Comparison of ENCODE assay signal across 26 cellular contexts in genomic region chr3:40851836-40852235, GRCh38.
"Had no signal": no experiment of that assay in that cellular context is flagged by ENCODE, and none has a peak within 500 bp of the region (broad histone marks: within the 10 kb centered on the region; RNA-seq: fewer than 3 reads in every experiment).

No MANE protein-coding gene starts in this region.

- H3K4me3 Mint-ChIP-seq: mesothelial cell of epicardium, naive B cell had no signal

- H3K4me3 ChIP-seq: coronary artery, dorsolateral prefrontal cortex, esophagus squamous epithelium, gastrocnemius medialis, heart right ventricle, left lung, lower lobe of right lung, mucosa of descending colon had no signal

- DNase-seq: dorsolateral prefrontal cortex; effector CD4-positive, alpha-beta T cell; effector memory CD4-positive, alpha-beta T cell; erythroblast; esophagus squamous epithelium; foreskin fibroblast; foreskin melanocyte; gastrocnemius medialis; glutamatergic neuron; head of caudate nucleus; heart right ventricle; hippocampal formation; left cardiac atrium; left lung; left ventricle myocardium superior; lower lobe of right lung; mesenchymal stem cell; mucosa of descending colon; naive B cell had no signal

- FAIRE-seq: colon, islet of Langerhans, keratinocyte had no signal

- H3K36me3 Mint-ChIP-seq: mesothelial cell of epicardium, naive B cell had no signal

- ATAC-seq: esophagus mucosa, gastrocnemius medialis, heart right ventricle, left cardiac atrium, left lung, left ventricle myocardium superior, lower lobe of right lung, mucosa of descending colon had no signal

- H3K27ac ChIP-seq: coronary artery, dorsolateral prefrontal cortex, epithelial cell of prostate, esophagus squamous epithelium, gastrocnemius medialis, heart right ventricle, left lung, lower lobe of right lung had no signal

- H3K36me3 ChIP-seq: esophagus squamous epithelium, gastrocnemius medialis, heart right ventricle, left lung, lower lobe of right lung had no signal

- H3K4me1 Mint-ChIP-seq: naive B cell had no signal

- H3K9me3 Mint-ChIP-seq: mesothelial cell of epicardium had no signal

- H3K9me3 ChIP-seq: esophagus squamous epithelium, gastrocnemius medialis, heart right ventricle, left lung, lower lobe of right lung, mucosa of descending colon had no signal

- H3K27ac Mint-ChIP-seq: mesothelial cell of epicardium, naive B cell had no signal

- H3K27me3 Mint-ChIP-seq: naive B cell had no signal

- H3K27me3 ChIP-seq: dorsolateral prefrontal cortex, esophagus squamous epithelium, gastrocnemius medialis, heart right ventricle, left lung had no signal

- H3K4me1 ChIP-seq: esophagus squamous epithelium, gastrocnemius medialis, left lung, lower lobe of right lung had no signal
